10 cellular contexts compared by ENCODE assay signal in genomic region chr16:1092685-1093283, GRCh38. TPM values are rescaled to one million over a fixed set of nuclear protein-coding genes. Genes with fewer than 3 reads are reported as not detected.
"Had no signal": no experiment of that assay in that cellular context is flagged by ENCODE, and none has a peak within 500 bp of the region (broad histone marks: within the 10 kb centered on the region; RNA-seq: fewer than 3 reads in every experiment).

No MANE protein-coding gene starts in this region.

RNA-seq across cellular contexts. Expression of gene C1QTNF8, which starts 3.3 kb away (rescaled TPM):
- total RNA-seq: OCI-LY7, PC-3, PC-9, Peyer's patch, RPMI7951, SJCRH30, SJSA1, SK-MEL-5, T-cell had no signal
- polyA plus RNA-seq: SK-N-SH had no signal

RNA-seq across cellular contexts. Expression of gene SSTR5, which starts 20.2 kb away (rescaled TPM):
- total RNA-seq: OCI-LY7, PC-9, RPMI7951, SJSA1, SK-MEL-5, T-cell had no signal
- polyA plus RNA-seq: SK-N-SH had no signal
